ENCODE assay signal across 9 cellular contexts in the genomic region with DNA sequence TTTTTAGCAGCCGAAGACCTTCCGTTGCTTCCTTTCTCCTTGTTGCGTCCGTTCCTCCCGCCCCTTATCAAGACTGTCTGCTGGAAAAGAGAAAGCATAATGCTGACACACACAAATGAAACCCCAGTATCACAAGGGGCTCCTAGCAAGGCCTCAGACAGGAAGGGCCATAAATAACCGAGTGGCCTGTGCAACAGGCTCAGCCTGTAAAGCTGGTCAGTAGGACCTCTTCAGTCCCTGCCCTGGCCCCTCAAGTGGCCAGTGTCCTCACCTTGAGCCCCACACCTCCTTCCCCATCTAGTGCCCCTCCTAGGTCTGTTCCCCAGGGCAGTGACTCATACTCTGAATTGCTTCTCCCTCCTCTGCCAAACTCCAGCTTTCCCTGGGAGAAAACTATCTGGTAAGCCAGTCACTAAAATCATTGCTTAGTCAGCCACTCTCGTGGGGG.
DNase-seq lines count a peak whose midpoint lies in the region; ATAC-seq and TF ChIP-seq lines count a peak whose summit lies in the region.
"Had no signal": no experiment of that assay in that cellular context is flagged by ENCODE, and none has a peak within 500 bp of the region (broad histone marks: within the 10 kb centered on the region; RNA-seq: fewer than 3 reads in every experiment).

No MANE protein-coding gene starts in this region.

- TF ChIP-seq CTCF in Caco-2 (IDR thresholded peaks at IDR 0.05; ENCODE audit: insufficient read depth in 1 of 2, low read depth in 1 of 2, low read length in 1 of 2, severe bottlenecking in 1 of 2, unreplicated experiment in 1 of 2) = no peak
- TF ChIP-seq CTCF in gastroesophageal sphincter (IDR thresholded peaks at IDR 0.05) = no peak
- TF ChIP-seq CTCF in prostate gland (IDR thresholded peaks at IDR 0.05) = no peak

- TF ChIP-seq POLR2A in gastroesophageal sphincter (IDR thresholded peaks at IDR 0.05) = no peak
- TF ChIP-seq POLR2A in prostate gland (IDR thresholded peaks at IDR 0.05) = no peak

- H3K36me3 Mint-ChIP-seq in Caco-2 (ENCODE audit: insufficient read depth, unreplicated experiment) = no peaks in the 10 kb centered on the region

- H3K36me3 ChIP-seq in Caco-2 (ENCODE audit: control insufficient read depth, insufficient read depth, low read length) (no peaks in the 10 kb centered on the region), SJSA1 (no peaks in the 10 kb centered on the region), gastroesophageal sphincter (no peaks in the 10 kb centered on the region), prostate gland (no peaks in the 10 kb centered on the region)

- H3K9me3 Mint-ChIP-seq in Caco-2 (ENCODE audit: unreplicated experiment) = peaks cover 9% of the 10 kb centered on the region

- H3K4me3 ChIP-seq in Caco-2 (ENCODE audit: low read depth, low read length) (no peak overlapping the region), SJSA1 (no peak overlapping the region), gastroesophageal sphincter (no peak overlapping the region), prostate gland (no peak overlapping the region)

- H3K4me1 Mint-ChIP-seq in Caco-2 (ENCODE audit: low read depth, unreplicated experiment) = peaks cover 6% of the 10 kb centered on the region

- H3K27ac Mint-ChIP-seq in Caco-2 (ENCODE audit: unreplicated experiment) = no peak overlapping the region

- intact Hi-C loops in Caco-2 (cut with micrococcal nuclease; ENCODE audit: unreplicated experiment) = no loop called here
- intact Hi-C loops in prostate gland (cut with DNase I) = no loop called here

- H3K9me3 ChIP-seq in Caco-2 = no peaks in the 10 kb centered on the region
- H3K9me3 ChIP-seq in SJSA1 (replicated peaks) = no peaks in the 10 kb centered on the region
- H3K9me3 ChIP-seq in gastroesophageal sphincter = no peaks in the 10 kb centered on the region
- H3K9me3 ChIP-seq in prostate gland = no peaks in the 10 kb centered on the region

- H3K27me3 Mint-ChIP-seq in Caco-2 (ENCODE audit: insufficient read depth, unreplicated experiment) = no peaks in the 10 kb centered on the region

- no peak overlapping the region for H3K4me3 Mint-ChIP-seq in Caco-2 (ENCODE audit: unreplicated experiment)

- POLR2A ChIA-PET in Caco-2 (lab: Charles Lee) = no interaction called here

- WGBS in gastroesophageal sphincter (ENCODE audit: low coverage in 1 of 2), 2 donors = 6 to 24% methylated on average over 5 to 7 of the region's 7 CpGs
- WGBS in prostate gland = 30% methylated on average over 7 of the region's 7 CpGs

- TF ChIP-seq EP300 in gastroesophageal sphincter (IDR thresholded peaks at IDR 0.05) = no peak

- CTCF ChIA-PET in Caco-2 (lab: Charles Lee) = no interaction called here

- BruUV-seq in Caco-2 (replicated peaks; lab: Mats Ljungman, UMichigan) = no TSS peak

- DNase-seq in Caco-2 = peak; percentile 17 to 52
- DNase-seq in SJSA1 (ENCODE audit: low read depth in 1 of 2, low spot score in 2 of 2) = peak; percentile 78 to 91
- no peak for DNase-seq in prostate gland (ENCODE audit: low spot score)
- no peak for DNase-seq in CD1c-positive myeloid dendritic cell (ENCODE audit: extremely low spot score)
- no peak for DNase-seq in NK-92 treated with Interleukin-12 subunit alpha and Interleukin-12 subunit beta, amount 100 ng/mL, for 24 hours (lab: John Stamatoyannopoulos, UW)
- no peak for DNase-seq in NCI-H146 (lab: John Stamatoyannopoulos, UW)

- peak overlapping the region; percentile 68 for H3K27ac ChIP-seq in SJSA1
- peak overlapping the region in 1 of 4 donors; percentile 59 for H3K27ac ChIP-seq in gastroesophageal sphincter
- H3K27ac ChIP-seq in prostate gland = peak overlapping the region; percentile 18 to 50
- H3K27ac ChIP-seq: epithelial cell of prostate had no signal

- H3K27me3 ChIP-seq in Caco-2 (replicated peaks; ENCODE audit: control insufficient read depth, insufficient read depth, low read length) = no peaks in the 10 kb centered on the region
- no peaks in the 10 kb centered on the region for H3K27me3 ChIP-seq in SJSA1 (replicated peaks)
- H3K27me3 ChIP-seq in gastroesophageal sphincter = no peaks in the 10 kb centered on the region
- H3K27me3 ChIP-seq in prostate gland (replicated peaks; ENCODE audit: insufficient read depth) = no peaks in the 10 kb centered on the region

- no peaks in the 10 kb centered on the region for H3K4me1 ChIP-seq in Caco-2
- H3K4me1 ChIP-seq in SJSA1 (replicated peaks) = peaks cover 41% of the 10 kb centered on the region
- H3K4me1 ChIP-seq in gastroesophageal sphincter = peaks cover 0 to 14% (median 0%) of the 10 kb centered on the region in 3 donors
- no peaks in the 10 kb centered on the region for H3K4me1 ChIP-seq in prostate gland (replicated peaks)

- peak; percentile 51 for ATAC-seq in gastroesophageal sphincter
- no peak for ATAC-seq in HG03045 (IDR thresholded peaks at IDR 0.05; ENCODE audit: unreplicated experiment)

Comparison
In these comparisons a context has a peak if more than half of its experiments do, and no peak if none do; other contexts are left out.
1. DNase-seq: peak in Caco-2 (2 of 2) and SJSA1 (2 of 2); none in prostate gland (single experiment), CD1c-positive myeloid dendritic cell (single experiment), NK-92 treated with Interleukin-12 subunit alpha and Interleukin-12 subunit beta, amount 100 ng/mL, for 24 hours (single experiment) and NCI-H146 (single experiment).